In the genomic region with DNA sequence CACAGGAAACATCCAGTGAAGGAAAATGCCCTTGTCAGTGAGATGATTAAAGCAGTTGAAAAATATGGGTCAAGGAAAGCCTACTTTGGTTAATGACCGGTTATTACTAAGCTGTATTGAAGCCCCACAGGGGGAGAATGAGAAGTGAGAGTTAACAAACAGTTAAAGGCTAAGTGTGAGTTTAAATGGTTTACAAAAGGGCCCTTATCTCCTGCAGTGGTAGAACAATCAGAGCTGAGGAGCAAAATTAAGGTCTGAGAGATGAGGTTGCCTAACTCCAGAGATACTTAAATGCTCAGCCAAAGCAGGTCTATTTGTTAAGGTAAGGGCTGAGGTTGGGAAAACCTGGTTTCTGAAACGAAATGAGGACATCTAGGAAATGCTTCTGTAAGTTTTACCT, we compare ENCODE assay signal across 21 cellular contexts.
"Had no signal": no experiment of that assay in that cellular context is flagged by ENCODE, and none has a peak within 500 bp of the region (broad histone marks: within the 10 kb centered on the region; RNA-seq: fewer than 3 reads in every experiment).

No MANE protein-coding gene starts in this region.

- H3K9me3 Mint-ChIP-seq: natural killer cell treated with Interleukin-12 subunit alpha and Interleukin-12 subunit beta and Interleukin-15 and Interleukin-18, amount 100 ng/mL, for 72 hours; stimulated activated naive B cell treated with anti-CD40 and anti-IgM and Interleukin-4, amounts not matched to agents 10 μg/mL and 1 μg/mL and 100 μg/mL, for 72 hours; stimulated activated naive CD8-positive, alpha-beta T cell treated with anti-CD3 and anti-CD28 coated beads, Interleukin-15, Interleukin-2, amounts not matched to agents 100 ng/mL and 50 ng/mL, for 24 hours had no signal

- H3K27ac Mint-ChIP-seq: natural killer cell treated with Interleukin-12 subunit alpha and Interleukin-12 subunit beta and Interleukin-15 and Interleukin-18, amount 100 ng/mL, for 72 hours; progenitor cell of endocrine pancreas; stimulated activated naive B cell treated with anti-CD40 and anti-IgM and Interleukin-4, amounts not matched to agents 10 μg/mL and 1 μg/mL and 100 μg/mL, for 72 hours; stimulated activated naive CD8-positive, alpha-beta T cell treated with anti-CD3 and anti-CD28 coated beads, Interleukin-15, Interleukin-2, amounts not matched to agents 100 ng/mL and 50 ng/mL, for 24 hours had no signal

- H2AFZ ChIP-seq: hepatocyte, parathyroid adenoma had no signal

- H3K9ac ChIP-seq: parathyroid adenoma had no signal

- H3K4me1 ChIP-seq: lower lobe of right lung, parathyroid adenoma, right lobe of liver, vagina had no signal

- H3K4me1 Mint-ChIP-seq: stimulated activated naive B cell treated with anti-CD40 and anti-IgM and Interleukin-4, amounts not matched to agents 10 μg/mL and 1 μg/mL and 100 μg/mL, for 72 hours had no signal

- H3K27me3 ChIP-seq: dorsolateral prefrontal cortex, right lobe of liver, tibial nerve, upper lobe of left lung, vagina had no signal

- DNase-seq: dorsolateral prefrontal cortex; effector CD4-positive, alpha-beta T cell; head of caudate nucleus; left colon; left ventricle myocardium superior; lower lobe of right lung; right lobe of liver; small intestine; stimulated activated CD4-positive, alpha-beta T cell treated with anti-CD3 and anti-CD28 coated beads, Interleukin-15, amount 100 ng/mL, for 24 hours; stimulated activated CD4-positive, alpha-beta T cell treated with anti-CD3 and anti-CD28 coated beads, Interleukin-2, amount 100 ng/mL, for 48 hours; stimulated activated naive B cell treated with anti-CD40 and anti-IgM and Interleukin-4, amounts not matched to agents 10 μg/mL and 1 μg/mL and 100 μg/mL, for 72 hours; upper lobe of left lung had no signal

- H3K27ac ChIP-seq: dorsolateral prefrontal cortex, hepatocyte, lower lobe of right lung, parathyroid adenoma, right lobe of liver, thoracic aorta, tibial nerve, upper lobe of left lung, vagina had no signal

- H3K4me3 Mint-ChIP-seq: natural killer cell treated with Interleukin-12 subunit alpha and Interleukin-12 subunit beta and Interleukin-15 and Interleukin-18, amount 100 ng/mL, for 72 hours; neural crest cell; stimulated activated naive B cell treated with anti-CD40 and anti-IgM and Interleukin-4, amounts not matched to agents 10 μg/mL and 1 μg/mL and 100 μg/mL, for 72 hours; stimulated activated naive CD8-positive, alpha-beta T cell treated with anti-CD3 and anti-CD28 coated beads, Interleukin-15, Interleukin-2, amounts not matched to agents 100 ng/mL and 50 ng/mL, for 24 hours had no signal

- H3K4me2 ChIP-seq: hepatocyte had no signal

- H3K79me2 ChIP-seq: hepatocyte, parathyroid adenoma had no signal

- H3K36me3 Mint-ChIP-seq: natural killer cell treated with Interleukin-12 subunit alpha and Interleukin-12 subunit beta and Interleukin-15 and Interleukin-18, amount 100 ng/mL, for 72 hours; stimulated activated naive B cell treated with anti-CD40 and anti-IgM and Interleukin-4, amounts not matched to agents 10 μg/mL and 1 μg/mL and 100 μg/mL, for 72 hours had no signal

- H3K36me3 ChIP-seq: lower lobe of right lung, right lobe of liver, thoracic aorta, tibial nerve, upper lobe of left lung, vagina had no signal

- ATAC-seq: left colon; left ventricle myocardium superior; lower lobe of right lung; natural killer cell treated with Interleukin-12 subunit alpha and Interleukin-12 subunit beta and Interleukin-15 and Interleukin-18, amount 100 ng/mL, for 72 hours; right lobe of liver; stimulated activated naive B cell treated with anti-CD40 and anti-IgM and Interleukin-4, amounts not matched to agents 10 μg/mL and 1 μg/mL and 100 μg/mL, for 72 hours had no signal

- H3K4me3 ChIP-seq: dorsolateral prefrontal cortex, hepatocyte, lower lobe of right lung, right lobe of liver, thoracic aorta, tibial nerve, upper lobe of left lung, vagina had no signal

- H3K9me3 ChIP-seq: lower lobe of right lung, right lobe of liver, thoracic aorta, tibial nerve, upper lobe of left lung, vagina had no signal
